Comparison of ENCODE assay signal across 1 cellular context in the genomic region with DNA sequence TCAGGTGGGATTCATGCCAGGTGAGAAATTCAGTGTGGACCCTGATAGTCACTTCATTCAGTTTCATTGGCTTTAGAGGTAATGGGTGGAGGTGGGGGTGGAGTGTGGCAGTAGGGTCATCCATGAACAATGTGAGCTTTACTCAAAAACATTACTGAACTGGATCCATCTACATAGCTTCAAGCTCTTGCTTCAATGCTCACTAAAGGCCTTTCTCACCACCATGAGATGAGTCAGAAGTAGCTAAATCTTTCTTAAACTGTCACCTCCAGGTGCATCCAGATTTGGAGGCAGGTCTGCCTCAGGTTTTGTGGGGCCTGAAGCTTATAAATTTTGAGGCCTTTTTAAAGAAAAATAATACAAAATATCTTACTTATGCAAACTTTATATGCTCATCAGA.
TF ChIP-seq lines count a peak whose summit lies in the region.

No MANE protein-coding gene starts in this region.

TF ChIP-seq in WTC11, 78 proteins besides CTCF, POLR2A, EP300 and RAD21 (continued from another document):
- TF ChIP-seq TEAD4 (CRISPR knock-in tag; IDR thresholded peaks at IDR 0.05) (no peak), HMGA2 (CRISPR knock-in tag; IDR thresholded peaks at IDR 0.05) (no peak)
- TF ChIP-seq, protein P1, sequence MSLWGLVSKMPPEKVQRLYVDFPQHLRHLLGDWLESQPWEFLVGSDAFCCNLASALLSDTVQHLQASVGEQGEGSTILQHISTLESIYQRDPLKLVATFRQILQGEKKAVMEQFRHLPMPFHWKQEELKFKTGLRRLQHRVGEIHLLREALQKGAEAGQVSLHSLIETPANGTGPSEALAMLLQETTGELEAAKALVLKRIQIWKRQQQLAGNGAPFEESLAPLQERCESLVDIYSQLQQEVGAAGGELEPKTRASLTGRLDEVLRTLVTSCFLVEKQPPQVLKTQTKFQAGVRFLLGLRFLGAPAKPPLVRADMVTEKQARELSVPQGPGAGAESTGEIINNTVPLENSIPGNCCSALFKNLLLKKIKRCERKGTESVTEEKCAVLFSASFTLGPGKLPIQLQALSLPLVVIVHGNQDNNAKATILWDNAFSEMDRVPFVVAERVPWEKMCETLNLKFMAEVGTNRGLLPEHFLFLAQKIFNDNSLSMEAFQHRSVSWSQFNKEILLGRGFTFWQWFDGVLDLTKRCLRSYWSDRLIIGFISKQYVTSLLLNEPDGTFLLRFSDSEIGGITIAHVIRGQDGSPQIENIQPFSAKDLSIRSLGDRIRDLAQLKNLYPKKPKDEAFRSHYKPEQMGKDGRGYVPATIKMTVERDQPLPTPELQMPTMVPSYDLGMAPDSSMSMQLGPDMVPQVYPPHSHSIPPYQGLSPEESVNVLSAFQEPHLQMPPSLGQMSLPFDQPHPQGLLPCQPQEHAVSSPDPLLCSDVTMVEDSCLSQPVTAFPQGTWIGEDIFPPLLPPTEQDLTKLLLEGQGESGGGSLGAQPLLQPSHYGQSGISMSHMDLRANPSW (CRISPR knock-in tag; conservative IDR thresholded peaks at IDR 0.05; ENCODE audit: low read depth), result no peak
